In the genomic region with DNA sequence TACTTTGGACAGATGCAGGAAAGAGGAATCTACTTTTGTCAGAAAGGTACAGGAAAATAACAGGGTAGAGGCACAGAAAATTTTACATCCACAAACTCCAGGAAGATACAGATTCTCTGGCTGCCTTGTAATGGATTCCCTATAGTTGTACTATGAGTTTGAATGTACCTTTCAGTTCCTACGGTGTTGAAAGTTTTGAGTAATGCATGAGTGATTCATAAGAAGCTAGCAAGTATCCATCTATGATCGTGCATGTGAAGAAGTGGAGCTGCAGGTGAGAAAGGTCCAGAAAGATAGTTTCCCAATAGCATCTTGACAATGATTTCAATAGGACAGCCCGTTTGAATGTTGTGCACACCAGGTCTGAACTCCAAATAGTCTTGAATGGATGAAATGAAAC, we compare ENCODE assay signal across 20 cellular contexts.
DNase-seq lines count a peak whose midpoint lies in the region; ATAC-seq, FAIRE-seq and TF ChIP-seq lines count a peak whose summit lies in the region.
"Had no signal": no experiment of that assay in that cellular context is flagged by ENCODE, and none has a peak within 500 bp of the region (broad histone marks: within the 10 kb centered on the region; RNA-seq: fewer than 3 reads in every experiment).

No MANE protein-coding gene starts in this region.

- H3K27ac ChIP-seq in RWPE2 (ENCODE audit: poor library complexity, severe bottlenecking) (no peak overlapping the region), foreskin keratinocyte (no peak overlapping the region)
- no peak overlapping the region for H3K27ac ChIP-seq in naive thymus-derived CD4-positive, alpha-beta T cell (ENCODE audit: low read depth, low read length)
- H3K27ac ChIP-seq: BLaER1, C4-2B had no signal

- no peaks in the 10 kb centered on the region for H3K9me3 ChIP-seq in RWPE2 (ENCODE audit: severe bottlenecking)
- H3K9me3 ChIP-seq in naive thymus-derived CD4-positive, alpha-beta T cell (ENCODE audit: control insufficient read depth in 2 of 3, low read length in 3 of 3) = no peaks in the 10 kb centered on the region
- H3K9me3 ChIP-seq: BLaER1, Caco-2 had no signal

- intact Hi-C loops in naive thymus-derived CD4-positive, alpha-beta T cell (cut with micrococcal nuclease) = no loop called here

- no peak overlapping the region for H3K4me3 Mint-ChIP-seq in naive thymus-derived CD4-positive, alpha-beta T cell
- H3K4me3 Mint-ChIP-seq: B cell; CD4-positive, CD25-positive, alpha-beta regulatory T cell; CD8-positive, alpha-beta T cell; GM23338; H9 had no signal

- H3K9me3 Mint-ChIP-seq in naive thymus-derived CD4-positive, alpha-beta T cell = peaks cover 0 to 18% (median 2%) of the 10 kb centered on the region in 11 donors
- H3K9me3 Mint-ChIP-seq: GM23338 had no signal

- H3K4me1 ChIP-seq in RWPE2 (ENCODE audit: insufficient read depth, poor library complexity, severe bottlenecking) (peaks cover 28% of the 10 kb centered on the region), foreskin keratinocyte (peaks cover 30% of the 10 kb centered on the region)
- no peaks in the 10 kb centered on the region for H3K4me1 ChIP-seq in naive thymus-derived CD4-positive, alpha-beta T cell (ENCODE audit: control insufficient read depth in 2 of 2, insufficient read depth in 2 of 2, low read length in 2 of 2)
- H3K4me1 ChIP-seq: BLaER1, Caco-2 had no signal

- no peak for DNase-seq in D721Med (ENCODE audit: insufficient read length, low spot score)
- no peak for DNase-seq in RWPE2 (ENCODE audit: low spot score)
- peak; percentile 33 to 61 for DNase-seq in foreskin keratinocyte
- DNase-seq in naive thymus-derived CD4-positive, alpha-beta T cell = no peak
- DNase-seq in activated effector memory CD4-positive, alpha-beta T cell treated with Interleukin-2 at 50 U/mL for 16 hours = no peak
- DNase-seq: Caco-2; CD4-positive, CD25-positive, alpha-beta regulatory T cell; CD8-positive, alpha-beta T cell; DMS 273 treated with DMSO at 0.1 percent for 48 hours; DMS79; EL; GDM1; H9 had no signal

- no peaks in the 10 kb centered on the region for H3K36me3 ChIP-seq in RWPE2 (ENCODE audit: low read depth)
- H3K36me3 ChIP-seq in naive thymus-derived CD4-positive, alpha-beta T cell (ENCODE audit: control insufficient read depth in 2 of 3, insufficient read depth in 3 of 3, low read length in 3 of 3) = no peaks in the 10 kb centered on the region
- H3K36me3 ChIP-seq: BLaER1 had no signal

- no peaks in the 10 kb centered on the region for H3K4me1 Mint-ChIP-seq in naive thymus-derived CD4-positive, alpha-beta T cell
- H3K4me1 Mint-ChIP-seq: B cell; CD4-positive, CD25-positive, alpha-beta regulatory T cell; GM23338; H9 had no signal

- no peak overlapping the region for H3K27ac Mint-ChIP-seq in naive thymus-derived CD4-positive, alpha-beta T cell
- H3K27ac Mint-ChIP-seq: B cell; CD4-positive, CD25-positive, alpha-beta regulatory T cell; CD8-positive, alpha-beta T cell; GM23338; H9 had no signal

- FAIRE-seq in D721Med (lab: Jason Lieb, UNC) = peak; percentile 66
- FAIRE-seq: GM12878 had no signal

- POLR2A ChIA-PET in naive thymus-derived CD4-positive, alpha-beta T cell (lab: Charles Lee) = no interaction called here

- ATAC-seq in RWPE2 (ENCODE audit: low read depth) (peak; percentile 50; the same call in 2 of the 3 replicates), foreskin keratinocyte (peak; percentile 55), HG02884 (IDR thresholded peaks at IDR 0.05; ENCODE audit: unreplicated experiment) (no peak)
- no peak for ATAC-seq in naive thymus-derived CD4-positive, alpha-beta T cell
- ATAC-seq: CD8-positive, alpha-beta T cell; GM12878; GM23338; HCT116 had no signal

- H3K27me3 ChIP-seq in RWPE2 (ENCODE audit: insufficient read depth, poor library complexity, severe bottlenecking) (no peaks in the 10 kb centered on the region), foreskin keratinocyte (no peaks in the 10 kb centered on the region)
- no peaks in the 10 kb centered on the region for H3K27me3 ChIP-seq in naive thymus-derived CD4-positive, alpha-beta T cell (ENCODE audit: control insufficient read depth in 2 of 2, insufficient read depth in 2 of 2, low read length in 2 of 2)
- H3K27me3 ChIP-seq: BLaER1 had no signal

- H3K27me3 Mint-ChIP-seq in naive thymus-derived CD4-positive, alpha-beta T cell = no peaks in the 10 kb centered on the region
- H3K27me3 Mint-ChIP-seq: B cell; CD4-positive, CD25-positive, alpha-beta regulatory T cell had no signal

- TF ChIP-seq CTCF in D721Med (IDR thresholded peaks at IDR 0.05; ENCODE audit: insufficient read depth, missing control alignments) = no peak
- no peak for TF ChIP-seq CTCF in RWPE2 (IDR thresholded peaks at IDR 0.05; ENCODE audit: poor library complexity, severe bottlenecking)
- TF ChIP-seq CTCF in foreskin keratinocyte (conservative IDR thresholded peaks at IDR 0.05) = no peak

- no peaks in the 10 kb centered on the region for H3K36me3 Mint-ChIP-seq in naive thymus-derived CD4-positive, alpha-beta T cell
- H3K36me3 Mint-ChIP-seq: CD4-positive, CD25-positive, alpha-beta regulatory T cell; CD8-positive, alpha-beta T cell had no signal

- H3K4me3 ChIP-seq in RWPE2 (ENCODE audit: severe bottlenecking) = no peak overlapping the region
- no peak overlapping the region for H3K4me3 ChIP-seq in naive thymus-derived CD4-positive, alpha-beta T cell (ENCODE audit: low read length)
- H3K4me3 ChIP-seq: BLaER1, GM12878, GM23338 had no signal

- CTCF ChIA-PET in naive thymus-derived CD4-positive, alpha-beta T cell (lab: Charles Lee) = no interaction called here

Comparison
In these comparisons a context has a peak if more than half of its experiments do, and no peak if none do; other contexts are left out.
1. DNase-seq: peak in foreskin keratinocyte (2 of 2); none in D721Med (single experiment), RWPE2 (single experiment), naive thymus-derived CD4-positive, alpha-beta T cell (0 of 9) and activated effector memory CD4-positive, alpha-beta T cell treated with Interleukin-2 at 50 U/mL for 16 hours (single experiment).
2. ATAC-seq: peak in RWPE2 (single experiment) and foreskin keratinocyte (single experiment); none in naive thymus-derived CD4-positive, alpha-beta T cell (single experiment) and HG02884 (single experiment).